27 cellular contexts compared by ENCODE assay signal in the genomic region with DNA sequence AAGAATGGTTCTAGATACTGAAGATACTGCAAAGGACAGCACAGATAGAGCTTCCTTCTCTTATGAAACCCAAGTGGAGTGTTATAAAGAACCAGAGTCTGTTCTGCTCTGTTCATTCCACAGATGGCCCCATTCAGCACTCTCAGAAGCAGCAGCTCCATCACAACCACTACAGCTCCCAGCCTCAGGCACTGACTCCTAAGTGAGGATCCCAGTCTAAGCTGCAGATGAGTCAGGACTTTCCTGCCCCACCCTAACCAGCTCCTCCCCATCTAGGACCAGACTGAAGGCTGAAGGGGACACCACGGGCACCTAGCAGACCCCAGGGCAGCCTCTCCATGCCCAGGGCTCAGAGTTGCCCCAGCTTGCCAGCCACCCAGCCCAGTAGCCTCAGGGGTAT.
"Had no signal": no experiment of that assay in that cellular context is flagged by ENCODE, and none has a peak within 500 bp of the region (broad histone marks: within the 10 kb centered on the region; RNA-seq: fewer than 3 reads in every experiment).

No MANE protein-coding gene starts in this region.

- H3K27ac ChIP-seq: esophagus squamous epithelium, left ventricle myocardium inferior, testis, transverse colon, WERI-Rb-1 had no signal

- H3K9me3 Mint-ChIP-seq: activated CD4-positive, alpha-beta memory T cell treated with anti-CD3 and anti-CD28 coated beads, Interleukin-2, amount 10 ng/mL, durations not matched to agents 7 days and 5 days; activated CD4-positive, alpha-beta T cell treated with anti-CD3 and anti-CD28 coated beads, Interleukin-2, amount 10 ng/mL, durations not matched to agents 7 days and 5 days; activated naive CD4-positive, alpha-beta T cell treated with anti-CD3 and anti-CD28 coated beads, Interleukin-2, amount 10 ng/mL, durations not matched to agents 7 days and 5 days; activated naive CD8-positive, alpha-beta T cell treated with anti-CD3 and anti-CD28 coated beads, Interleukin-2, amount 50 U/mL, for 24 hours; activated T-cell treated with anti-CD3 and anti-CD28 coated beads, Interleukin-2, amount 50 U/mL, for 24 hours; central memory CD8-positive, alpha-beta T cell; dendritic cell treated with granulocyte-macrophage colony-stimulating factor and Interleukin-4, amounts not matched to agents 40 ng/mL and 50 ng/mL, for 4 days; endodermal cell; natural killer cell treated with Interleukin-12 subunit alpha and Interleukin-12 subunit beta and Interleukin-15 and Interleukin-18, amount 100 ng/mL, for 72 hours; T-helper 1 cell treated with Interleukin-12 subunit alpha and Interleukin-12 subunit beta and Interleukin-4 antibody, amounts not matched to agents 30 μg/mL and 1 μg/mL, for 36 hours had no signal

- H3K36me3 Mint-ChIP-seq: activated naive CD4-positive, alpha-beta T cell treated with anti-CD3 and anti-CD28 coated beads, Interleukin-2, amount 10 ng/mL, durations not matched to agents 7 days and 5 days; natural killer cell treated with Interleukin-12 subunit alpha and Interleukin-12 subunit beta and Interleukin-15 and Interleukin-18, amount 100 ng/mL, for 72 hours had no signal

- H3K27ac Mint-ChIP-seq: activated CD4-positive, alpha-beta memory T cell treated with anti-CD3 and anti-CD28 coated beads, Interleukin-2, amount 10 ng/mL, durations not matched to agents 7 days and 5 days; activated CD4-positive, alpha-beta T cell treated with anti-CD3 and anti-CD28 coated beads, Interleukin-2, amount 10 ng/mL, durations not matched to agents 7 days and 5 days; activated naive CD4-positive, alpha-beta T cell treated with anti-CD3 and anti-CD28 coated beads, Interleukin-2, amount 10 ng/mL, durations not matched to agents 7 days and 5 days; activated naive CD8-positive, alpha-beta T cell treated with anti-CD3 and anti-CD28 coated beads, Interleukin-2, amount 50 U/mL, for 24 hours; activated T-cell treated with anti-CD3 and anti-CD28 coated beads, Interleukin-2, amount 50 U/mL, for 24 hours; dendritic cell treated with granulocyte-macrophage colony-stimulating factor and Interleukin-4, amounts not matched to agents 40 ng/mL and 50 ng/mL, for 4 days; endodermal cell; natural killer cell treated with Interleukin-12 subunit alpha and Interleukin-12 subunit beta and Interleukin-15 and Interleukin-18, amount 100 ng/mL, for 72 hours; T-helper 1 cell treated with Interleukin-12 subunit alpha and Interleukin-12 subunit beta and Interleukin-4 antibody, amounts not matched to agents 30 μg/mL and 1 μg/mL, for 36 hours had no signal

- H3K9me3 ChIP-seq: esophagus squamous epithelium, left ventricle myocardium inferior, mucosa of descending colon, testis, transverse colon had no signal

- H3K4me3 ChIP-seq: esophagus squamous epithelium, left ventricle myocardium inferior, lung, mucosa of descending colon, testis, transverse colon had no signal

- H3K4me1 Mint-ChIP-seq: activated CD4-positive, alpha-beta memory T cell treated with anti-CD3 and anti-CD28 coated beads, Interleukin-2, amount 10 ng/mL, durations not matched to agents 7 days and 5 days; activated CD4-positive, alpha-beta T cell treated with anti-CD3 and anti-CD28 coated beads, Interleukin-2, amount 10 ng/mL, durations not matched to agents 7 days and 5 days; activated naive CD4-positive, alpha-beta T cell treated with anti-CD3 and anti-CD28 coated beads, Interleukin-2, amount 10 ng/mL, durations not matched to agents 7 days and 5 days; activated naive CD8-positive, alpha-beta T cell treated with anti-CD3 and anti-CD28 coated beads, Interleukin-2, amount 50 U/mL, for 24 hours; central memory CD8-positive, alpha-beta T cell had no signal

- H3K27me3 ChIP-seq: testis, transverse colon had no signal

- H3K27me3 Mint-ChIP-seq: activated CD4-positive, alpha-beta memory T cell treated with anti-CD3 and anti-CD28 coated beads, Interleukin-2, amount 10 ng/mL, durations not matched to agents 7 days and 5 days; dendritic cell treated with granulocyte-macrophage colony-stimulating factor and Interleukin-4, amounts not matched to agents 40 ng/mL and 50 ng/mL, for 4 days had no signal

- H3K4me1 ChIP-seq: esophagus squamous epithelium, left ventricle myocardium inferior, testis, transverse colon had no signal

- H3K36me3 ChIP-seq: esophagus squamous epithelium, left ventricle myocardium inferior, transverse colon, WERI-Rb-1 had no signal

- ATAC-seq: activated CD4-positive, CD25-positive, alpha-beta regulatory T cell treated with anti-CD3 and anti-CD28 coated beads, Interleukin-2, amount 50 U/mL, for 24 hours; activated naive CD8-positive, alpha-beta T cell treated with anti-CD3 and anti-CD28 coated beads, Interleukin-2, amount 50 U/mL, for 24 hours; mucosa of descending colon; right cardiac atrium had no signal

- H3K4me3 Mint-ChIP-seq: activated CD4-positive, alpha-beta memory T cell treated with anti-CD3 and anti-CD28 coated beads, Interleukin-2, amount 10 ng/mL, durations not matched to agents 7 days and 5 days; activated CD4-positive, alpha-beta T cell treated with anti-CD3 and anti-CD28 coated beads, Interleukin-2, amount 10 ng/mL, durations not matched to agents 7 days and 5 days; activated naive CD4-positive, alpha-beta T cell treated with anti-CD3 and anti-CD28 coated beads, Interleukin-2, amount 10 ng/mL, durations not matched to agents 7 days and 5 days; activated naive CD8-positive, alpha-beta T cell treated with anti-CD3 and anti-CD28 coated beads, Interleukin-2, amount 50 U/mL, for 24 hours; activated T-cell treated with anti-CD3 and anti-CD28 coated beads, Interleukin-2, amount 50 U/mL, for 24 hours; central memory CD8-positive, alpha-beta T cell; dendritic cell treated with granulocyte-macrophage colony-stimulating factor and Interleukin-4, amounts not matched to agents 40 ng/mL and 50 ng/mL, for 4 days; endodermal cell; natural killer cell treated with Interleukin-12 subunit alpha and Interleukin-12 subunit beta and Interleukin-15 and Interleukin-18, amount 100 ng/mL, for 72 hours; T-helper 1 cell treated with Interleukin-12 subunit alpha and Interleukin-12 subunit beta and Interleukin-4 antibody, amounts not matched to agents 30 μg/mL and 1 μg/mL, for 36 hours had no signal

- DNase-seq: activated CD4-positive, alpha-beta memory T cell treated with anti-CD3 and anti-CD28 coated beads, Interleukin-2, amount 10 ng/mL, durations not matched to agents 7 days and 5 days; activated CD4-positive, alpha-beta T cell treated with anti-CD3 and anti-CD28 coated beads, Interleukin-2, amount 10 ng/mL, durations not matched to agents 7 days and 5 days; activated CD8-positive, alpha-beta memory T cell treated with anti-CD3 and anti-CD28 coated beads, Interleukin-2, amount 50 U/mL, for 48 hours; activated gamma-delta T cell; activated naive CD4-positive, alpha-beta T cell treated with anti-CD3 and anti-CD28 coated beads, Interleukin-2, amount 10 ng/mL, durations not matched to agents 7 days and 5 days; activated naive CD8-positive, alpha-beta T cell treated with anti-CD3 and anti-CD28 coated beads, Interleukin-2, amount 50 U/mL, for 24 hours; activated T-cell treated with anti-CD3 and anti-CD28 coated beads, Interleukin-2, amount 50 U/mL, for 24 hours; amygdala; endodermal cell; esophagus squamous epithelium; left ventricle myocardium inferior; mucosa of descending colon; posterior cingulate gyrus; right cardiac atrium; stimulated activated CD4-positive, alpha-beta T cell treated with anti-CD3 and anti-CD28 coated beads, Interleukin-15, amount 100 ng/mL, for 24 hours; stimulated activated CD4-positive, alpha-beta T cell treated with anti-CD3 and anti-CD28 coated beads, Interleukin-2, amount 100 ng/mL, for 24 hours; stimulated activated naive CD4-positive, alpha-beta T cell; T1000; testis; transverse colon; WERI-Rb-1 had no signal
